19 cellular contexts compared by ENCODE assay signal in genomic region chr4:185723619-185724150, GRCh38.
DNase-seq lines count a peak whose midpoint lies in the region; ATAC-seq and FAIRE-seq lines count a peak whose summit lies in the region.
"Had no signal": no experiment of that assay in that cellular context is flagged by ENCODE, and none has a peak within 500 bp of the region (broad histone marks: within the 10 kb centered on the region; RNA-seq: fewer than 3 reads in every experiment).

No MANE protein-coding gene starts in this region.

- no peaks in the 10 kb centered on the region for H3K27me3 ChIP-seq in mesenchymal stem cell (ENCODE audit: control insufficient read depth in 1 of 2, insufficient read depth in 1 of 2, low read length in 2 of 2)
- H3K27me3 ChIP-seq in stomach smooth muscle (ENCODE audit: control insufficient read depth in 1 of 2, insufficient read depth in 2 of 2, low read length in 2 of 2): no peaks in the 10 kb centered on the region

- H2BK12ac ChIP-seq in mesenchymal stem cell (ENCODE audit: low read length in 2 of 2): no peak overlapping the region

- ATAC-seq in HG03521 (IDR thresholded peaks at IDR 0.05; ENCODE audit: unreplicated experiment) (no peak), HG03354 (IDR thresholded peaks at IDR 0.05; ENCODE audit: poor library complexity, severe bottlenecking, unreplicated experiment) (no peak), GM21619 (IDR thresholded peaks at IDR 0.05; ENCODE audit: unreplicated experiment) (no peak)
- ATAC-seq: CD8-positive, alpha-beta T cell; naive thymus-derived CD8-positive, alpha-beta T cell; PC-3 had no signal

- no peak overlapping the region for H3K14ac ChIP-seq in mesenchymal stem cell (ENCODE audit: low read length in 2 of 2)

- H4K8ac ChIP-seq in mesenchymal stem cell (ENCODE audit: low read length): no peak overlapping the region

- no peak overlapping the region for H2BK15ac ChIP-seq in mesenchymal stem cell (ENCODE audit: low read depth, poor library complexity, severe bottlenecking)

- H3K79me1 ChIP-seq in mesenchymal stem cell (replicated peaks; ENCODE audit: low read length, poor library complexity, severe bottlenecking): peaks cover 2% of the 10 kb centered on the region

- WGBS in mesenchymal stem cell: 55% methylated on average over 5 of the region's 6 CpGs

- no peak overlapping the region for H3K4me2 ChIP-seq in mesenchymal stem cell (ENCODE audit: low read length, poor library complexity, severe bottlenecking)

- no peak overlapping the region for H3K27ac ChIP-seq in mesenchymal stem cell (ENCODE audit: low read length, poor library complexity, severe bottlenecking)
- peak overlapping the region; percentile 42 for H3K27ac ChIP-seq in stomach smooth muscle (ENCODE audit: low read length)

- H2BK120ac ChIP-seq in mesenchymal stem cell (ENCODE audit: low read depth, low read length): no peak overlapping the region

- DNase-seq in GM18507 (ENCODE audit: extremely low spot score, insufficient read length, low read depth) (no peak), mesenchymal stem cell (no peak)
- no peak for DNase-seq in stimulated activated naive CD4-positive, alpha-beta T cell (lab: John Stamatoyannopoulos, UW)
- DNase-seq: activated CD4-positive, alpha-beta T cell treated with anti-CD3 and anti-CD28 coated beads for 48 hours; activated naive CD4-positive, alpha-beta T cell treated with anti-CD3 and anti-CD28 coated beads for 36 hours; CD8-positive, alpha-beta T cell; DND-41; effector memory CD4-positive, alpha-beta T cell; left cardiac atrium; naive thymus-derived CD8-positive, alpha-beta T cell; NCI-H69; PC-3; retina; T1000 had no signal

- no peak overlapping the region for H2AK5ac ChIP-seq in mesenchymal stem cell (ENCODE audit: low read length, severe bottlenecking)

- H3K4me1 ChIP-seq in mesenchymal stem cell (ENCODE audit: control insufficient read depth, insufficient read depth, low read depth, low read length) (peaks cover 5% of the 10 kb centered on the region), stomach smooth muscle (ENCODE audit: control insufficient read depth, insufficient read depth, low read length) (peaks cover 3% of the 10 kb centered on the region)

- no peak overlapping the region for H3K4me3 ChIP-seq in mesenchymal stem cell (ENCODE audit: insufficient read depth in 1 of 2, low read depth in 1 of 2, low read length in 2 of 2)
- H3K4me3 ChIP-seq in stomach smooth muscle (ENCODE audit: low read length in 2 of 2): no peak overlapping the region

- H3K18ac ChIP-seq in mesenchymal stem cell (ENCODE audit: low read depth in 1 of 2, low read length in 2 of 2): no peak overlapping the region

- peak overlapping the region; percentile 6 for H3K9ac ChIP-seq in mesenchymal stem cell (ENCODE audit: low read length)
- no peak overlapping the region for H3K9ac ChIP-seq in stomach smooth muscle (ENCODE audit: low read length in 2 of 2)

- no peak overlapping the region for H4K91ac ChIP-seq in mesenchymal stem cell (ENCODE audit: low read length)

- no peaks in the 10 kb centered on the region for H3K36me3 ChIP-seq in mesenchymal stem cell (ENCODE audit: control insufficient read depth in 1 of 2, insufficient read depth in 2 of 2, low read depth in 1 of 2, low read length in 2 of 2)
- no peaks in the 10 kb centered on the region for H3K36me3 ChIP-seq in stomach smooth muscle (ENCODE audit: control insufficient read depth in 2 of 2, insufficient read depth in 2 of 2, low read length in 2 of 2)

- no peak overlapping the region for H3K4ac ChIP-seq in mesenchymal stem cell (ENCODE audit: low read depth in 1 of 2, low read length in 2 of 2)

- no peaks in the 10 kb centered on the region for H3K9me3 ChIP-seq in mesenchymal stem cell (ENCODE audit: control insufficient read depth, low read length)
- no peaks in the 10 kb centered on the region for H3K9me3 ChIP-seq in stomach smooth muscle (ENCODE audit: control insufficient read depth in 2 of 2, low read length in 2 of 2)

- no peak overlapping the region for H2BK5ac ChIP-seq in mesenchymal stem cell (ENCODE audit: low read depth, low read length, poor library complexity, severe bottlenecking)

- H3K23ac ChIP-seq in mesenchymal stem cell (ENCODE audit: low read length in 2 of 2): no peak overlapping the region

- no peak overlapping the region for H2AFZ ChIP-seq in mesenchymal stem cell (ENCODE audit: low read depth, low read length)

- peak; percentile 18 for FAIRE-seq in GM18507 (lab: Jason Lieb, UNC)
- FAIRE-seq in endometrium (lab: Jason Lieb, UNC): peak; percentile 81
